ENCODE assay signal across 8 cellular contexts in the genomic region with DNA sequence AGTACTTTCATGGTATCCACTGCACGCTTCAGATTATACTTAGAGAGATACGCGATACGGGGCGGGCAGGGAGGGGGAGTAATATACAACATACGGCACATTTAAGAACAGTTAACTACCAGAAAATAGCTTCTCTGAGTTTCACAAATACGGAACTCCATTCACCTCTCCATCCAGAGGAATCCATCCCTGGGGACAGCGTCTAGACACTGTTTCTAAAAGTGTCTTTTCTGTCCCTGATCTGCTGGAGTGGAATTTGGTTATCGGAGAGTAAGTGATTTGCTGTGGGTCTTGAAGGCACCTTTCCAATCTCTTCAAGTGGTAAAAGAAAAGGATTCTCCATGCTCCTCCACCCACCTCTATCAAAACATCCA. TPM values are rescaled to one million over a fixed set of nuclear protein-coding genes. Genes with fewer than 3 reads are reported as not detected.
DNase-seq lines count a peak whose midpoint lies in the region; ATAC-seq and TF ChIP-seq lines count a peak whose summit lies in the region.

No MANE protein-coding gene starts in this region.

- H3K27ac Mint-ChIP-seq in nephron, result peak overlapping the region; percentile 92 to 93 (median 93)

- no peak for TF ChIP-seq CTCF in GM13977 (IDR thresholded peaks at IDR 0.05; ENCODE audit: extremely low read depth, insufficient read depth, missing control alignments)
- TF ChIP-seq CTCF in nephron (IDR thresholded peaks at IDR 0.05; ENCODE audit: unreplicated experiment in 3 of 3), result no peak

- H3K4me3 ChIP-seq in SJCRH30, result peak overlapping the region; percentile 100

- ATAC-seq in HG03520 (IDR thresholded peaks at IDR 0.05; ENCODE audit: unreplicated experiment) (no peak), HG02970 (IDR thresholded peaks at IDR 0.05; ENCODE audit: low FRiP score, unreplicated experiment) (no peak)

- H3K9me3 Mint-ChIP-seq in nephron, result no peaks in the 10 kb centered on the region

- H3K36me3 ChIP-seq in SJCRH30, result peaks cover 18% of the 10 kb centered on the region

- H3K27me3 ChIP-seq in SJCRH30, result no peaks in the 10 kb centered on the region

- peaks cover 17% of the 10 kb centered on the region for H3K36me3 Mint-ChIP-seq in nephron (ENCODE audit: low read depth)

- H3K27ac ChIP-seq in SJCRH30 (peak overlapping the region; percentile 81), epithelial cell of prostate (peak overlapping the region; percentile 91)

- H3K27me3 Mint-ChIP-seq in nephron (ENCODE audit: low read depth), result no peaks in the 10 kb centered on the region

- peaks cover 5% of the 10 kb centered on the region; the same call in 1 of the 2 replicates for H3K4me1 ChIP-seq in SJCRH30

- intact Hi-C loops in posterior cingulate gyrus (cut with DNase I), result loop anchor here (2.0 kb wide), 1 partner anchor 133 kb away; no protein-coding TSS in a partner anchor

- H3K4me1 Mint-ChIP-seq in nephron, result peaks cover 38% of the 10 kb centered on the region

- peak overlapping the region; percentile 91 to 95 (median 94) for H3K4me3 Mint-ChIP-seq in nephron

- in situ Hi-C loops in GM13977 (cut with MboI; ENCODE audit: low pct_unique_long_range_greater_than_20kb, low sequenced_read_pairs, unreplicated experiment), result no loop called here

- H3K9me3 ChIP-seq in SJCRH30 (replicated peaks), result no peaks in the 10 kb centered on the region

- DNase-seq in A172 (ENCODE audit: low spot score) (peak; percentile 35), GM13977 (ENCODE audit: low spot score) (peak; percentile 11), SJCRH30 (peak in 1 of 2 experiments; percentile 10), epithelial cell of prostate (ENCODE audit: low read depth, low spot score) (no peak), posterior cingulate gyrus (no peak)

RNA-seq across cellular contexts. Expression of a gene that starts 0.8 kb away (rescaled TPM):
- total RNA-seq in A172 (2014; rRNA removed; shearing (Covaris generic)), result 82.8 and 90.9 TPM in 2 replicates
- total RNA-seq in SJCRH30 (2014; rRNA removed; shearing (Covaris generic)), result 81.2 and 88.7 TPM in 2 replicates

Comparison
In these comparisons a context has a peak if more than half of its experiments do, and no peak if none do; other contexts are left out.
1. DNase-seq: peak in A172 (single experiment) and GM13977 (single experiment); none in epithelial cell of prostate (single experiment) and posterior cingulate gyrus (0 of 10).